8 cellular contexts compared by ENCODE assay signal in genomic region chr1:26035959-26036755, GRCh38. TPM values are rescaled to one million over a fixed set of nuclear protein-coding genes. Genes with fewer than 3 reads are reported as not detected.
DNase-seq lines count a peak whose midpoint lies in the region; ATAC-seq and TF ChIP-seq lines count a peak whose summit lies in the region.

No MANE protein-coding gene starts in this region.

- no peaks in the 10 kb centered on the region for H3K36me3 Mint-ChIP-seq in T-helper 1 cell treated with Interleukin-12 subunit alpha and Interleukin-12 subunit beta and Interleukin-4 antibody, amounts not matched to agents 30 μg/mL and 1 μg/mL, for 36 hours (ENCODE audit: low read depth)

- peaks cover 8% of the 10 kb centered on the region for H3K4me1 ChIP-seq in prostate gland (replicated peaks)
- peaks cover 8% of the 10 kb centered on the region for H3K4me1 ChIP-seq in upper lobe of right lung

- no peak overlapping the region for H3K27ac Mint-ChIP-seq in T-helper 1 cell treated with Interleukin-12 subunit alpha and Interleukin-12 subunit beta and Interleukin-4 antibody, amounts not matched to agents 30 μg/mL and 1 μg/mL, for 36 hours

- DNase-seq in G401 (ENCODE audit: low spot score) (peak; percentile 80), amygdala (lab: John Stamatoyannopoulos, UW) (peak in 48 of 56 donors; percentile 19 to 85 (median 65)), left ventricle myocardium superior (peak; percentile 93), prostate gland (ENCODE audit: low spot score) (peak; percentile 63), upper lobe of right lung (peak; percentile 91)

- peak overlapping the region; percentile 89 for H3K4me3 Mint-ChIP-seq in T-helper 1 cell treated with Interleukin-12 subunit alpha and Interleukin-12 subunit beta and Interleukin-4 antibody, amounts not matched to agents 30 μg/mL and 1 μg/mL, for 36 hours

- H3K27me3 Mint-ChIP-seq in T-helper 1 cell treated with Interleukin-12 subunit alpha and Interleukin-12 subunit beta and Interleukin-4 antibody, amounts not matched to agents 30 μg/mL and 1 μg/mL, for 36 hours (ENCODE audit: low read depth), result peaks cover 14% of the 10 kb centered on the region

- H3K4me3 ChIP-seq in prostate gland (peak overlapping the region; percentile 68 to 76), upper lobe of right lung (peak overlapping the region; percentile 79)

- TF ChIP-seq POLR2A in prostate gland (IDR thresholded peaks at IDR 0.05), result no peak

- WGBS in prostate gland, result 6% methylated on average over 39 of the region's 39 CpGs

- intact Hi-C loops in left ventricle myocardium superior (cut with micrococcal nuclease) (no loop called here), prostate gland (cut with DNase I) (loop anchor here (2.0 to 5.0 kb wide), 3 partner anchors 66 to 111 kb away; no protein-coding TSS in a partner anchor), upper lobe of right lung (cut with DNase I) (no loop called here)

- H3K27me3 ChIP-seq in prostate gland (replicated peaks; ENCODE audit: insufficient read depth) (no peaks in the 10 kb centered on the region), upper lobe of right lung (no peaks in the 10 kb centered on the region)

- no peaks in the 10 kb centered on the region for H3K9me3 Mint-ChIP-seq in T-helper 1 cell treated with Interleukin-12 subunit alpha and Interleukin-12 subunit beta and Interleukin-4 antibody, amounts not matched to agents 30 μg/mL and 1 μg/mL, for 36 hours

- in situ Hi-C loops in G401 (cut with HindIII; ENCODE audit: low sequenced_read_pairs), result no loop called here

- H3K27ac ChIP-seq in KOPT-K1 (ENCODE audit: low read depth, low read length, poor library complexity, severe bottlenecking) (peak overlapping the region; percentile 27), prostate gland (peak overlapping the region; percentile 81 to 83), upper lobe of right lung (peak overlapping the region; percentile 18)

- H3K9me3 ChIP-seq in KOPT-K1 (ENCODE audit: insufficient read depth, low read length, poor library complexity, severe bottlenecking), result no peaks in the 10 kb centered on the region
- no peaks in the 10 kb centered on the region for H3K9me3 ChIP-seq in prostate gland
- no peaks in the 10 kb centered on the region for H3K9me3 ChIP-seq in upper lobe of right lung

- ATAC-seq in GM21825 (IDR thresholded peaks at IDR 0.05; ENCODE audit: unreplicated experiment), result peak; percentile 54
- peak; percentile 81 for ATAC-seq in left ventricle myocardium superior
- peak; percentile 94 for ATAC-seq in upper lobe of right lung

- TF ChIP-seq CTCF in prostate gland (IDR thresholded peaks at IDR 0.05), result peak; percentile 96 to 100 (median 98)
- TF ChIP-seq CTCF in upper lobe of right lung (IDR thresholded peaks at IDR 0.05), result peak; percentile 99

- peaks cover 12% of the 10 kb centered on the region for H3K4me1 Mint-ChIP-seq in T-helper 1 cell treated with Interleukin-12 subunit alpha and Interleukin-12 subunit beta and Interleukin-4 antibody, amounts not matched to agents 30 μg/mL and 1 μg/mL, for 36 hours (ENCODE audit: low read depth)

- H3K36me3 ChIP-seq in KOPT-K1 (ENCODE audit: insufficient read depth, low read length) (no peaks in the 10 kb centered on the region), prostate gland (no peaks in the 10 kb centered on the region), upper lobe of right lung (no peaks in the 10 kb centered on the region)

RNA-seq across cellular contexts. Expression of gene SLC30A2, which starts 9.8 kb away (rescaled TPM):
- total RNA-seq in G401 (2014; rRNA removed; shearing (Covaris generic)), result 0.88 TPM in 1 of 2 replicates, not detected in the other
- total RNA-seq in left ventricle myocardium superior (6.4 TPM), prostate gland (under 1 TPM; 0.05 to 0.34 TPM), upper lobe of right lung (not detected)

RNA-seq across cellular contexts. Expression of gene EXTL1, which starts 14.6 kb away (rescaled TPM):
- 88.2 and 101 TPM in 2 replicates for total RNA-seq in G401 (2014; rRNA removed; shearing (Covaris generic))
- total RNA-seq in left ventricle myocardium superior (15.8 TPM), prostate gland (1 to 10 TPM in 1 of 2 donors, not detected in 1; 3.2 TPM), upper lobe of right lung (0.49 TPM)

RNA-seq across cellular contexts. Expression of gene TRIM63, which starts 31.3 kb away (rescaled TPM):
- total RNA-seq in G401 (2014; rRNA removed; shearing (Covaris generic)), result not detected in 2 replicates
- total RNA-seq in left ventricle myocardium superior, result 207 TPM
- under 1 TPM in 1 of 2 donors, not detected in 1; 0.68 TPM for total RNA-seq in prostate gland
- total RNA-seq in upper lobe of right lung, result 0.46 TPM

RNA-seq across cellular contexts. Expression of gene PAFAH2, which starts 38.3 kb away (rescaled TPM):
- total RNA-seq in G401 (2014; rRNA removed; shearing (Covaris generic)), result 6.5 and 9.2 TPM in 2 replicates
- 9.8 TPM for total RNA-seq in left ventricle myocardium superior
- total RNA-seq in prostate gland, result 10 to 100 TPM; 17.4 to 18.7 TPM
- 22.6 TPM for total RNA-seq in upper lobe of right lung

Comparison
In these comparisons a context has a peak if more than half of its experiments do, and no peak if none do; other contexts are left out.
1. Peak in every context shown above with its lines: DNase-seq, ATAC-seq, H3K4me3 ChIP-seq and H3K27ac ChIP-seq.
2. H3K27ac ChIP-seq: peak in every context shown above with its lines; median percentile 82 in prostate gland; 27 in KOPT-K1; 18 in upper lobe of right lung.
3. RNA of gene TRIM63, which starts 31.3 kb away (total RNA-seq): 207 TPM in left ventricle myocardium superior (single experiment); 0.68 TPM in prostate gland, 0.46 TPM in upper lobe of right lung (single experiment) and not detected in G401; every median in the first group is over 100 times any median in the second.